In the genomic region with DNA sequence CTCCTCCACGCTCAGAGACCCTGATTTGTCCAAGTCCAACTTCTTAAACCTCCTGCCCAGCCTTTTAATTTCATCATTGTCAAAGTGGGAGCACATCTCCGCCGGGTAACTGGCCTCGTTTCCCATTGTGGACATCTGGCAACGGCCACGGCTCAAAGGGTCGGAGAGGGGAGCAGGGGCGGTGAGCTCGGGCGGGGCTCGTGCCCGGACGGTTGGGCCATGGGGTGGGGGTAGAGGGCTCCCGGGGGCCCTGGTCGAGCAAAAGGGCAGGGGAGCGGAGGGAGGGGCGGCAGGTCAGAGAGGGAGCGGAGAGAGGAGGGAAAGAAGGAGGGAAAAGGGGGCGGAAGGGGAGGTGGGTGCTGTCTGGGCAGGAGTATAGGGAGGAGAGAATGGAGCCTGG, we compare ENCODE assay signal across 1 cellular context.
TF ChIP-seq lines count a peak whose summit lies in the region.

A gene with protein sequence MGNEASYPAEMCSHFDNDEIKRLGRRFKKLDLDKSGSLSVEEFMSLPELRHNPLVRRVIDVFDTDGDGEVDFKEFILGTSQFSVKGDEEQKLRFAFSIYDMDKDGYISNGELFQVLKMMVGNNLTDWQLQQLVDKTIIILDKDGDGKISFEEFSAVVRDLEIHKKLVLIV (minus strand): TSS at position 174 of the 400 bp plus-strand sequence. CDS start 48 bp downstream, at position 126.

TF ChIP-seq in GM23338, 12 proteins besides CTCF, POLR2A, EP300 and RAD21 (continued from another document):
- TF ChIP-seq, protein P1, sequence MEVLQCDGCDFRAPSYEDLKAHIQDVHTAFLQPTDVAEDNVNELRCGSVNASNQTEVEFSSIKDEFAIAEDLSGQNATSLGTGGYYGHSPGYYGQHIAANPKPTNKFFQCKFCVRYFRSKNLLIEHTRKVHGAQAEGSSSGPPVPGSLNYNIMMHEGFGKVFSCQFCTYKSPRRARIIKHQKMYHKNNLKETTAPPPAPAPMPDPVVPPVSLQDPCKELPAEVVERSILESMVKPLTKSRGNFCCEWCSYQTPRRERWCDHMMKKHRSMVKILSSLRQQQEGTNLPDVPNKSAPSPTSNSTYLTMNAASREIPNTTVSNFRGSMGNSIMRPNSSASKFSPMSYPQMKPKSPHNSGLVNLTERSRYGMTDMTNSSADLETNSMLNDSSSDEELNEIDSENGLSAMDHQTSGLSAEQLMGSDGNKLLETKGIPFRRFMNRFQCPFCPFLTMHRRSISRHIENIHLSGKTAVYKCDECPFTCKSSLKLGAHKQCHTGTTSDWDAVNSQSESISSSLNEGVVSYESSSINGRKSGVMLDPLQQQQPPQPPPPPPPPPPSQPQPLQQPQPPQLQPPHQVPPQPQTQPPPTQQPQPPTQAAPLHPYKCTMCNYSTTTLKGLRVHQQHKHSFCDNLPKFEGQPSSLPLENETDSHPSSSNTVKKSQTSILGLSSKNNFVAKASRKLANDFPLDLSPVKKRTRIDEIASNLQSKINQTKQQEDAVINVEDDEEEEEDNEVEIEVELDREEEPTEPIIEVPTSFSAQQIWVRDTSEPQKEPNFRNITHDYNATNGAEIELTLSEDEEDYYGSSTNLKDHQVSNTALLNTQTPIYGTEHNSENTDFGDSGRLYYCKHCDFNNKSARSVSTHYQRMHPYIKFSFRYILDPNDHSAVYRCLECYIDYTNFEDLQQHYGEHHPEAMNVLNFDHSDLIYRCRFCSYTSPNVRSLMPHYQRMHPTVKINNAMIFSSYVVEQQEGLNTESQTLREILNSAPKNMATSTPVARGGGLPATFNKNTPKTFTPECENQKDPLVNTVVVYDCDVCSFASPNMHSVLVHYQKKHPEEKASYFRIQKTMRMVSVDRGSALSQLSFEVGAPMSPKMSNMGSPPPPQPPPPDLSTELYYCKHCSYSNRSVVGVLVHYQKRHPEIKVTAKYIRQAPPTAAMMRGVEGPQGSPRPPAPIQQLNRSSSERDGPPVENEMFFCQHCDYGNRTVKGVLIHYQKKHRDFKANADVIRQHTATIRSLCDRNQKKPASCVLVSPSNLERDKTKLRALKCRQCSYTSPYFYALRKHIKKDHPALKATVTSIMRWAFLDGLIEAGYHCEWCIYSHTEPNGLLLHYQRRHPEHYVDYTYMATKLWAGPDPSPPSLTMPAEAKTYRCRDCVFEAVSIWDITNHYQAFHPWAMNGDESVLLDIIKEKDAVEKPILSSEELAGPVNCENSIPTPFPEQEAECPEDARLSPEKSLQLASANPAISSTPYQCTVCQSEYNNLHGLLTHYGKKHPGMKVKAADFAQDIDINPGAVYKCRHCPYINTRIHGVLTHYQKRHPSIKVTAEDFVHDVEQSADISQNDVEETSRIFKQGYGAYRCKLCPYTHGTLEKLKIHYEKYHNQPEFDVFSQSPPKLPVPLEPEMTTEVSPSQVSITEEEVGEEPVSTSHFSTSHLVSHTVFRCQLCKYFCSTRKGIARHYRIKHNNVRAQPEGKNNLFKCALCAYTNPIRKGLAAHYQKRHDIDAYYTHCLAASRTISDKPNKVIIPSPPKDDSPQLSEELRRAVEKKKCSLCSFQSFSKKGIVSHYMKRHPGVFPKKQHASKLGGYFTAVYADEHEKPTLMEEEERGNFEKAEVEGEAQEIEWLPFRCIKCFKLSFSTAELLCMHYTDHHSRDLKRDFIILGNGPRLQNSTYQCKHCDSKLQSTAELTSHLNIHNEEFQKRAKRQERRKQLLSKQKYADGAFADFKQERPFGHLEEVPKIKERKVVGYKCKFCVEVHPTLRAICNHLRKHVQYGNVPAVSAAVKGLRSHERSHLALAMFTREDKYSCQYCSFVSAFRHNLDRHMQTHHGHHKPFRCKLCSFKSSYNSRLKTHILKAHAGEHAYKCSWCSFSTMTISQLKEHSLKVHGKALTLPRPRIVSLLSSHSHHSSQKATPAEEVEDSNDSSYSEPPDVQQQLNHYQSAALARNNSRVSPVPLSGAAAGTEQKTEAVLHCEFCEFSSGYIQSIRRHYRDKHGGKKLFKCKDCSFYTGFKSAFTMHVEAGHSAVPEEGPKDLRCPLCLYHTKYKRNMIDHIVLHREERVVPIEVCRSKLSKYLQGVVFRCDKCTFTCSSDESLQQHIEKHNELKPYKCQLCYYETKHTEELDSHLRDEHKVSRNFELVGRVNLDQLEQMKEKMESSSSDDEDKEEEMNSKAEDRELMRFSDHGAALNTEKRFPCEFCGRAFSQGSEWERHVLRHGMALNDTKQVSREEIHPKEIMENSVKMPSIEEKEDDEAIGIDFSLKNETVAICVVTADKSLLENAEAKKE (CRISPR knock-in tag; IDR thresholded peaks at IDR 0.05), result no peak
- TF ChIP-seq JUNB (IDR thresholded peaks at IDR 0.05; ENCODE audit: unreplicated experiment) (no peak), EZH2phosphoT487 (IDR thresholded peaks at IDR 0.05; ENCODE audit: unreplicated experiment) (no peak), NANOG (IDR thresholded peaks at IDR 0.05; ENCODE audit: borderline replicate concordance) (no peak), STAT1 (IDR thresholded peaks at IDR 0.05; ENCODE audit: unreplicated experiment) (no peak), EZH2 (IDR thresholded peaks at IDR 0.05; ENCODE audit: low read depth, unreplicated experiment) (no peak), POLR2AphosphoS5 (IDR thresholded peaks at IDR 0.05; ENCODE audit: low read depth) (no peak), ZNF331 (CRISPR knock-in tag; IDR thresholded peaks at IDR 0.05; ENCODE audit: low read depth) (no peak), ZNF114 (CRISPR knock-in tag; IDR thresholded peaks at IDR 0.05) (no peak)
- TF ChIP-seq, protein P2, sequence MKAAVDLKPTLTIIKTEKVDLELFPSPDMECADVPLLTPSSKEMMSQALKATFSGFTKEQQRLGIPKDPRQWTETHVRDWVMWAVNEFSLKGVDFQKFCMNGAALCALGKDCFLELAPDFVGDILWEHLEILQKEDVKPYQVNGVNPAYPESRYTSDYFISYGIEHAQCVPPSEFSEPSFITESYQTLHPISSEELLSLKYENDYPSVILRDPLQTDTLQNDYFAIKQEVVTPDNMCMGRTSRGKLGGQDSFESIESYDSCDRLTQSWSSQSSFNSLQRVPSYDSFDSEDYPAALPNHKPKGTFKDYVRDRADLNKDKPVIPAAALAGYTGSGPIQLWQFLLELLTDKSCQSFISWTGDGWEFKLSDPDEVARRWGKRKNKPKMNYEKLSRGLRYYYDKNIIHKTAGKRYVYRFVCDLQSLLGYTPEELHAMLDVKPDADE (IDR thresholded peaks at IDR 0.05), result no peak
